8 cellular contexts compared by ENCODE assay signal in genomic region chr5:24712047-24712446, GRCh38.
"Had no signal": no experiment of that assay in that cellular context is flagged by ENCODE, and none has a peak within 500 bp of the region (broad histone marks: within the 10 kb centered on the region; RNA-seq: fewer than 3 reads in every experiment).

No MANE protein-coding gene starts in this region.

- H3K27ac Mint-ChIP-seq: GM23338, H9, HFFc6 had no signal

- H3K9me3 Mint-ChIP-seq: GM23338, H9 had no signal

- H3K4me3 Mint-ChIP-seq: GM23338, H9, HFFc6 had no signal

- H3K4me1 Mint-ChIP-seq: GM23338, H9 had no signal

- DNase-seq: GM23248, GOT3, H7, H9, HCEC 1CT, HFFc6 had no signal

- ATAC-seq: GM23338, HCT116 had no signal
